Comparison of ENCODE assay signal across 8 cellular contexts in genomic region chr20:34579936-34580587, GRCh38.
A peak's percentile ranks its signal among the peaks of the same experiment; 100 is the strongest.
DNase-seq lines count a peak whose midpoint lies in the region; ATAC-seq lines count a peak whose summit lies in the region.

No MANE protein-coding gene starts in this region.

- H4K20me1 ChIP-seq in BLaER1 treated with 17β-estradiol and CSF1 and Interleukin-3, amounts not matched to agents 10 nM and 100 nM, result no peaks in the 10 kb centered on the region

- peaks cover 16 to 77% (median 50%) of the 10 kb centered on the region in 10 experiments; a peak in 19 of 20 replicates for H3K4me1 ChIP-seq in BLaER1 treated with 17β-estradiol and CSF1 and Interleukin-3, amounts not matched to agents 10 nM and 100 nM

- ATAC-seq in GM19468 (IDR thresholded peaks at IDR 0.05; ENCODE audit: extremely low read depth, unreplicated experiment), result peak; percentile 64

- peak overlapping the region in 7 of 11 experiments; percentile 6 to 58 (median 20); a peak in 7 of 22 replicates for H3K27ac ChIP-seq in BLaER1 treated with 17β-estradiol and CSF1 and Interleukin-3, amounts not matched to agents 10 nM and 100 nM

- DNase-seq in NCI-H226 (peak; percentile 48), germinal center (ENCODE audit: low spot score) (peak; percentile 47), HUDEP-2 (lab: John Stamatoyannopoulos, UW; ENCODE audit: unreplicated experiment in 76 of 76) (no peak), NCI-H1436 treated with DMSO at 0.1 percent for 48 hours (lab: John Stamatoyannopoulos, UW) (no peak), NCI-H524 treated with DMSO at 0.1 percent for 48 hours (lab: John Stamatoyannopoulos, UW) (no peak)
- no peak for DNase-seq in stimulated activated CD4-positive, alpha-beta T cell treated with anti-CD3 and anti-CD28 coated beads, Interleukin-2, amount 100 ng/mL, for 24 hours

- H3K9ac ChIP-seq in BLaER1 treated with 17β-estradiol and CSF1 and Interleukin-3, amounts not matched to agents 10 nM and 100 nM, result no peak overlapping the region

- peak overlapping the region in 10 of 11 experiments; percentile 22 to 69 (median 40); a peak in 16 of 22 replicates for H3K4me2 ChIP-seq in BLaER1 treated with 17β-estradiol and CSF1 and Interleukin-3, amounts not matched to agents 10 nM and 100 nM

- H3K4me3 ChIP-seq in BLaER1 treated with 17β-estradiol and CSF1 and Interleukin-3, amounts not matched to agents 10 nM and 100 nM, result no peak overlapping the region

- no peaks in the 10 kb centered on the region for H3K27me3 ChIP-seq in BLaER1 treated with 17β-estradiol and CSF1 and Interleukin-3, amounts not matched to agents 10 nM and 100 nM

- H3K36me3 ChIP-seq in BLaER1 treated with 17β-estradiol and CSF1 and Interleukin-3, amounts not matched to agents 10 nM and 100 nM, result peaks cover 5 to 73% (median 55%) of the 10 kb centered on the region in 11 experiments

- H3K9me3 ChIP-seq in BLaER1 treated with 17β-estradiol and CSF1 and Interleukin-3, amounts not matched to agents 10 nM and 100 nM (replicated peaks in 1 of 11), result no peaks in the 10 kb centered on the region

Comparison
In these comparisons a context has a peak if more than half of its experiments do, and no peak if none do; other contexts are left out.
1. DNase-seq: peak in NCI-H226 (single experiment) and germinal center (single experiment); none in HUDEP-2 (0 of 76), NCI-H1436 treated with DMSO at 0.1 percent for 48 hours (single experiment), NCI-H524 treated with DMSO at 0.1 percent for 48 hours (single experiment) and stimulated activated CD4-positive, alpha-beta T cell treated with anti-CD3 and anti-CD28 coated beads, Interleukin-2, amount 100 ng/mL, for 24 hours (0 of 2).